9 cellular contexts compared by ENCODE assay signal in the genomic region with DNA sequence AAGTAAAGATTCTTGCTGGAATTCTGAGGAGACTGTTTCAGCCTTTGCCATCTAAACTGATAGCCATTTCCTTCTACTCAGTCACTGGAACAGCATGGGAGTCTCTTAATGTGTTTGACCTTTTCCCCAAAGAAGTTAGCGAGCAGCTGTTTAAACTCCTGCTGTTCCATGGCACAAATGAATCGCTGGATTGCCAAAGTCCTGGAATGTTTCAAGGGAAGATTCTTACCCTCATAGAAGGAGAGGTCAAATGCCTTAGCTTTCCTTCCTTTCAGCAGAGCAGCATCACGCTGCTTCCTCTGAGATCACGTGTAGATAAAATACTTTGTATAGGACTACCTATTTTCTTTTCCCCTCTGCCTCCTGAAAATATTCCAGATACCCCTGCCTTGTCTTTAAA. TPM values are rescaled to one million over a fixed set of nuclear protein-coding genes. Genes with fewer than 3 reads are reported as not detected.
DNase-seq lines count a peak whose midpoint lies in the region; ATAC-seq and TF ChIP-seq lines count a peak whose summit lies in the region.
"Had no signal": no experiment of that assay in that cellular context is flagged by ENCODE, and none has a peak within 500 bp of the region (broad histone marks: within the 10 kb centered on the region; RNA-seq: fewer than 3 reads in every experiment).

No MANE protein-coding gene starts in this region.

- WGBS in esophagus squamous epithelium, 2 donors: 47 to 58% methylated on average over 4 of the region's 4 CpGs

- peak overlapping the region in 3 of 4 donors; percentile 25 to 68 (median 56) for H3K27ac ChIP-seq in esophagus squamous epithelium

- no peak for TF ChIP-seq CTCF in esophagus squamous epithelium (IDR thresholded peaks at IDR 0.05)
- no peak for TF ChIP-seq CTCF in mucosa of descending colon (IDR thresholded peaks at IDR 0.05)

- H3K4me1 ChIP-seq in esophagus squamous epithelium (peaks cover 0 to 19% (median 0%) of the 10 kb centered on the region in 3 donors), mucosa of descending colon (ENCODE audit: low read depth) (peaks cover 4% of the 10 kb centered on the region)

- H3K36me3 ChIP-seq in esophagus squamous epithelium (peaks cover 0 to 38% (median 0%) of the 10 kb centered on the region in 3 donors), mucosa of descending colon (ENCODE audit: low read depth) (no peaks in the 10 kb centered on the region)

- H3K9me3 ChIP-seq in esophagus squamous epithelium (no peaks in the 10 kb centered on the region), mucosa of descending colon (no peaks in the 10 kb centered on the region)

- DNase-seq in Right ventricle myocardium inferior (ENCODE audit: missing footprints): no peak
- no peak for DNase-seq in cardiac septum (ENCODE audit: low spot score)
- no peak for DNase-seq in esophagus squamous epithelium (lab: John Stamatoyannopoulos, UW)
- DNase-seq in mucosa of descending colon: no peak
- DNase-seq in NCI-H1092 treated with DMSO at 0.1 percent for 48 hours (lab: John Stamatoyannopoulos, UW): no peak
- DNase-seq: activated naive CD8-positive, alpha-beta T cell treated with anti-CD3 and anti-CD28 coated beads, Interleukin-2, amount 50 U/mL, for 24 hours had no signal

- no peak overlapping the region for H3K4me3 ChIP-seq in esophagus squamous epithelium
- no peak overlapping the region for H3K4me3 ChIP-seq in mucosa of descending colon

- no peak for TF ChIP-seq POLR2A in esophagus squamous epithelium (IDR thresholded peaks at IDR 0.05)

- intact Hi-C loops in Right ventricle myocardium inferior (cut with DNase I): no loop called here
- intact Hi-C loops in cardiac septum (cut with DNase I): no loop called here
- intact Hi-C loops in esophagus squamous epithelium (cut with DNase I): no loop called here
- intact Hi-C loops in mucosa of descending colon (cut with DNase I, micrococcal nuclease): no loop called here

- ATAC-seq in Right ventricle myocardium inferior (peak; percentile 92), mucosa of descending colon (peak; percentile 86), HG03469 (IDR thresholded peaks at IDR 0.05; ENCODE audit: unreplicated experiment) (no peak), HG03097 (IDR thresholded peaks at IDR 0.05; ENCODE audit: low FRiP score, unreplicated experiment) (no peak), HG03139 (IDR thresholded peaks at IDR 0.05; ENCODE audit: unreplicated experiment) (no peak)
- ATAC-seq: activated naive CD8-positive, alpha-beta T cell treated with anti-CD3 and anti-CD28 coated beads, Interleukin-2, amount 50 U/mL, for 24 hours had no signal

- no peaks in the 10 kb centered on the region for H3K27me3 ChIP-seq in esophagus squamous epithelium

RNA-seq across cellular contexts. Expression of gene NR2C1, which starts 10.5 kb away (rescaled TPM):
- total RNA-seq in Right ventricle myocardium inferior (35.0 TPM), cardiac septum (34.6 TPM), esophagus squamous epithelium (10 to 100 TPM; 13.3 to 36.0 (median 19.6) TPM), mucosa of descending colon (10 to 100 TPM; 27.4 to 28.5 (median 27.8) TPM)

Comparison
In these comparisons a context has a peak if more than half of its experiments do, and no peak if none do; other contexts are left out.
1. ATAC-seq: peak in Right ventricle myocardium inferior (single experiment) and mucosa of descending colon (single experiment); none in HG03469 (single experiment), HG03097 (single experiment) and HG03139 (single experiment).